8 cellular contexts compared by ENCODE assay signal in the genomic region with DNA sequence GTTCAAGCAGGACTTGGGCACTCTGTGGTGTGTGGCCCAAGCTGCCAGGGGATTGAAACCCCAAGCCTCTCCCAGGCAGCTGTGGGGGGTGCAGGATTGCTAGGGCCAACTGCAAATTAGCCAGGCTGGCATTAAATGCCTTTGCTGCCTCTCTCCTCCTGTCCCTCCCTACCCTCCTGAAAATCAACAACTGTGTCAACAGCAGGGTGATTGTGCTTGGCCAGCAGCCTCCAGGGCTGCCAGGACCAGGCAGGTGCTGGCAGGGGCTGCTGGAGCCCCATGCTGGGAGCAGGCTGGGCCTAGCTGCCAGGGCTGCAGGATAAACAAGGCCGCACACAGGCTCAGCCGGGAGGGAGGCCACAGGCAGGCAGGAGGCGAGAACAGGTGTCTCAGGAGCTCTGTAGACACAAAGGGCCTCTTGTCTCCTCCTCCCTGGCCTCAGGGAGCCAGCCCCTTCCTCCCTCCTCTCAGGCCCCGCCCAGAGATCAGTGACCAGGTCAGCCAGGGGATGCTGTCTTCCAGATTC. TPM values are rescaled to one million over a fixed set of nuclear protein-coding genes. Genes with fewer than 3 reads are reported as not detected.
A peak's percentile ranks its signal among the peaks of the same experiment; 100 is the strongest.
DNase-seq lines count a peak whose midpoint lies in the region; ATAC-seq, FAIRE-seq and TF ChIP-seq lines count a peak whose summit lies in the region.

No MANE protein-coding gene starts in this region.

- no peak for TF ChIP-seq CTCF in A549 (IDR thresholded peaks at IDR 0.05)
- no peak for TF ChIP-seq CTCF in mucosa of descending colon (IDR thresholded peaks at IDR 0.05)

- peak overlapping the region; percentile 53 to 61; a peak in 5 of 6 replicates for H3K27ac ChIP-seq in A549

- POLR2A ChIA-PET in A549 (lab: Yijun Ruan, JAX), result no interaction called here

- intact Hi-C loops in mucosa of descending colon (cut with DNase I, micrococcal nuclease), result no loop called here

- peaks cover 44% of the 10 kb centered on the region for H3K4me1 ChIP-seq in A549
- peaks cover 45% of the 10 kb centered on the region for H3K4me1 ChIP-seq in mucosa of descending colon (ENCODE audit: low read depth)

- CTCF ChIA-PET in A549 (lab: Yijun Ruan, JAX), result interaction anchor here (1.0 to 1.7 kb wide), 3 partner anchors 10 to 213 kb away, joined by 3 to 5 read pairs (median 3); no protein-coding TSS in a partner anchor

- no peak overlapping the region for H3K4me3 ChIP-seq in A549
- H3K4me3 ChIP-seq in mucosa of descending colon, result no peak overlapping the region

- peak overlapping the region; percentile 35; the same call in 2 of the 3 replicates for H3K4me2 ChIP-seq in A549

- TF ChIP-seq RAD21 in A549 (conservative IDR thresholded peaks at IDR 0.05 in 1 of 2, IDR thresholded peaks at IDR 0.05 in 1 of 2), result no peak

- no peaks in the 10 kb centered on the region for H3K36me3 ChIP-seq in mucosa of descending colon (ENCODE audit: low read depth)

- WGBS in A549 (ENCODE audit: missing lambda C conversion rate), result 66% methylated on average over 4 of the region's 4 CpGs

- no peak for DNase-seq in A549 (ENCODE audit: low read depth in 1 of 2, low spot score in 1 of 2)
- peak; percentile 99 to 100 for DNase-seq in NCI-H2081 (lab: John Stamatoyannopoulos, UW)
- peak; percentile 95 for DNase-seq in cerebellar cortex (ENCODE audit: low spot score)
- peak; percentile 49 to 79 (median 71) for DNase-seq in mucosa of descending colon
- no peak for DNase-seq in inferior parietal cortex (ENCODE audit: extremely low spot score)
- no peak for DNase-seq in hepatic stellate cell (ENCODE audit: low spot score)
- no peak for DNase-seq in activated gamma-delta T cell (lab: John Stamatoyannopoulos, UW)

- TF ChIP-seq EP300 in A549 (IDR thresholded peaks at IDR 0.05), result no peak

- no peak for TF ChIP-seq POLR2A in A549 (IDR thresholded peaks at IDR 0.05; ENCODE audit: low read length)

- H3K9me3 ChIP-seq in A549 (no peaks in the 10 kb centered on the region), mucosa of descending colon (no peaks in the 10 kb centered on the region)

- no peak for FAIRE-seq in A549 (lab: Jason Lieb, UNC)

- ATAC-seq in A549, result no peak
- peak; percentile 78 for ATAC-seq in mucosa of descending colon
- ATAC-seq in GM21367 (IDR thresholded peaks at IDR 0.05; ENCODE audit: unreplicated experiment), result no peak

TF ChIP-seq in A549, 52 proteins besides CTCF, POLR2A, EP300 and RAD21:
- TF ChIP-seq, protein P1, sequence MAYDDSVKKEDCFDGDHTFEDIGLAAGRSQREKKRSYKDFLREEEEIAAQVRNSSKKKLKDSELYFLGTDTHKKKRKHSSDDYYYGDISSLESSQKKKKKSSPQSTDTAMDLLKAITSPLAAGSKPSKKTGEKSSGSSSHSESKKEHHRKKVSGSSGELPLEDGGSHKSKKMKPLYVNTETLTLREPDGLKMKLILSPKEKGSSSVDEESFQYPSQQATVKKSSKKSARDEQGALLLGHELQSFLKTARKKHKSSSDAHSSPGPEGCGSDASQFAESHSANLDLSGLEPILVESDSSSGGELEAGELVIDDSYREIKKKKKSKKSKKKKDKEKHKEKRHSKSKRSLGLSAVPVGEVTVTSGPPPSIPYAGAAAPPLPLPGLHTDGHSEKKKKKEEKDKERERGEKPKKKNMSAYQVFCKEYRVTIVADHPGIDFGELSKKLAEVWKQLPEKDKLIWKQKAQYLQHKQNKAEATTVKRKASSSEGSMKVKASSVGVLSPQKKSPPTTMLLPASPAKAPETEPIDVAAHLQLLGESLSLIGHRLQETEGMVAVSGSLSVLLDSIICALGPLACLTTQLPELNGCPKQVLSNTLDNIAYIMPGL (CRISPR knock-in tag; IDR thresholded peaks at IDR 0.05; ENCODE audit: borderline replicate concordance), result no peak
- TF ChIP-seq KDM5A (IDR thresholded peaks at IDR 0.05), result no peak
- TF ChIP-seq, protein P2, sequence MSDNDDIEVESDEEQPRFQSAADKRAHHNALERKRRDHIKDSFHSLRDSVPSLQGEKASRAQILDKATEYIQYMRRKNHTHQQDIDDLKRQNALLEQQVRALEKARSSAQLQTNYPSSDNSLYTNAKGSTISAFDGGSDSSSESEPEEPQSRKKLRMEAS (IDR thresholded peaks at IDR 0.05), result no peak
- no peak for TF ChIP-seq ZSCAN20 (CRISPR knock-in tag; IDR thresholded peaks at IDR 0.05)
- TF ChIP-seq RCOR1 (IDR thresholded peaks at IDR 0.05; ENCODE audit: low read depth, low read length), result no peak
- TF ChIP-seq, protein P3, sequence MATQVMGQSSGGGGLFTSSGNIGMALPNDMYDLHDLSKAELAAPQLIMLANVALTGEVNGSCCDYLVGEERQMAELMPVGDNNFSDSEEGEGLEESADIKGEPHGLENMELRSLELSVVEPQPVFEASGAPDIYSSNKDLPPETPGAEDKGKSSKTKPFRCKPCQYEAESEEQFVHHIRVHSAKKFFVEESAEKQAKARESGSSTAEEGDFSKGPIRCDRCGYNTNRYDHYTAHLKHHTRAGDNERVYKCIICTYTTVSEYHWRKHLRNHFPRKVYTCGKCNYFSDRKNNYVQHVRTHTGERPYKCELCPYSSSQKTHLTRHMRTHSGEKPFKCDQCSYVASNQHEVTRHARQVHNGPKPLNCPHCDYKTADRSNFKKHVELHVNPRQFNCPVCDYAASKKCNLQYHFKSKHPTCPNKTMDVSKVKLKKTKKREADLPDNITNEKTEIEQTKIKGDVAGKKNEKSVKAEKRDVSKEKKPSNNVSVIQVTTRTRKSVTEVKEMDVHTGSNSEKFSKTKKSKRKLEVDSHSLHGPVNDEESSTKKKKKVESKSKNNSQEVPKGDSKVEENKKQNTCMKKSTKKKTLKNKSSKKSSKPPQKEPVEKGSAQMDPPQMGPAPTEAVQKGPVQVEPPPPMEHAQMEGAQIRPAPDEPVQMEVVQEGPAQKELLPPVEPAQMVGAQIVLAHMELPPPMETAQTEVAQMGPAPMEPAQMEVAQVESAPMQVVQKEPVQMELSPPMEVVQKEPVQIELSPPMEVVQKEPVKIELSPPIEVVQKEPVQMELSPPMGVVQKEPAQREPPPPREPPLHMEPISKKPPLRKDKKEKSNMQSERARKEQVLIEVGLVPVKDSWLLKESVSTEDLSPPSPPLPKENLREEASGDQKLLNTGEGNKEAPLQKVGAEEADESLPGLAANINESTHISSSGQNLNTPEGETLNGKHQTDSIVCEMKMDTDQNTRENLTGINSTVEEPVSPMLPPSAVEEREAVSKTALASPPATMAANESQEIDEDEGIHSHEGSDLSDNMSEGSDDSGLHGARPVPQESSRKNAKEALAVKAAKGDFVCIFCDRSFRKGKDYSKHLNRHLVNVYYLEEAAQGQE (IDR thresholded peaks at IDR 0.05), result no peak
- no peak for TF ChIP-seq HDAC2 (IDR thresholded peaks at IDR 0.05)
- no peak for TF ChIP-seq HOXA7 (CRISPR knock-in tag; IDR thresholded peaks at IDR 0.05)
- no peak for TF ChIP-seq CHD4 (IDR thresholded peaks at IDR 0.05; ENCODE audit: borderline replicate concordance)

RNA-seq across cellular contexts. Expression of a gene that starts 11.4 kb away (rescaled TPM):
- 9.8 TPM in 2 replicates for polyA plus RNA-seq in A549 (2011; rRNA removed)
- polyA plus RNA-seq in A549 (2012; cell fraction: cytosol; rRNA removed), result 12.0 and 16.0 TPM in 2 replicates
- 39.1 and 39.4 TPM in 2 replicates for polyA plus RNA-seq in A549 (2012; cell fraction: nucleus; rRNA removed)
- 6.8 to 7.3 TPM (median 7.0 TPM) in 3 replicates for polyA plus RNA-seq in A549 (2017; fragmentation: RNase III; extraction: RNeasy Plus Mini Kit Qiagen cat#74134 plus additional on column Dnase treatment)
- 15.7 and 17.6 TPM in 2 replicates for polyA minus RNA-seq in A549 (2011; rRNA and poly(A)+ RNA removed)
- 10 to 100 TPM; 39.8 to 69.2 (median 40.7) TPM for total RNA-seq in mucosa of descending colon

Comparison
In these comparisons a context has a peak if more than half of its experiments do, and no peak if none do; other contexts are left out.
1. DNase-seq: peak in NCI-H2081 (2 of 2), cerebellar cortex (single experiment) and mucosa of descending colon (3 of 3); none in A549 (0 of 2), inferior parietal cortex (single experiment), hepatic stellate cell (single experiment) and activated gamma-delta T cell (single experiment).